ENCODE assay signal across 32 cellular contexts in the genomic region with DNA sequence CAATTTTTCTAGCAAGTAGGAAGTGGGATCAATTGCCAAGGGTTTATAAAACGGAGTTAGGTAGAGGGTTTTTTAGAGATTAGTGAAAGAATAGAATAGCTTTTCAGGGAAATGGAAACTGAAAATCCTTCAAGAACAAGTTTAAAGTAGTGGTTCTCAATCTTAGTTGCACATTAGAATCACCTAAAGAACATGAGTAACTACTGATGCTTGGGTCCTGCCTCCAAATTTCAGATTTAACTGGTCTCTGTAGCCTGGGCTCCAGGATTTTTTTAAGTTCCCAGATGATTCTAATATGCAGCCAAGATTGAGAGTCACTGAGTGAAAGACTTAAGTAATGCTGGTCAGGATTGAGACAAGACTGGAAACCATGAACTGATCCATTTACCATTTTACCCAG.
"Had no signal": no experiment of that assay in that cellular context is flagged by ENCODE, and none has a peak within 500 bp of the region (broad histone marks: within the 10 kb centered on the region; RNA-seq: fewer than 3 reads in every experiment).

No MANE protein-coding gene starts in this region.

- DNase-seq: Kasumi-1, MG63, NCI-H1048, NCI-H1092 treated with DMSO at 0.1 percent for 48 hours, NCI-H1105 treated with DMSO at 0.1 percent for 48 hours, NCI-H1417, NCI-H1436, NCI-H146, NCI-H1694, NCI-H187, NCI-H1930, NCI-H2029 treated with DMSO at 0.1 percent for 48 hours, NCI-H2081 treated with DMSO at 0.1 percent for 48 hours, NCI-H2107, NCI-H2171, NCI-H226, NCI-H446 treated with DMSO at 0.1 percent for 48 hours, NCI-H510A, NCI-H524, NCI-H526, NCI-H69, NCI-H748 treated with DMSO at 0.1 percent for 48 hours, NCI-H82, OCI-M1, PC-3, Peyer's patch, Right ventricle myocardium superior, RPMI8226, SHP77 treated with DMSO at 0.1 percent for 48 hours, SK-N-SH, SW 1271 had no signal

- H3K27ac ChIP-seq: Peyer's patch, SJSA1 had no signal

- H3K4me1 ChIP-seq: Peyer's patch, SJSA1 had no signal

- ATAC-seq: PC-3 had no signal

- H3K9ac ChIP-seq: SK-N-SH had no signal

- H3K36me3 ChIP-seq: MG63, Peyer's patch, SJSA1 had no signal

- H3K4me3 ChIP-seq: MG63, Peyer's patch, SJSA1 had no signal

- H3K9me3 ChIP-seq: MG63, Peyer's patch, SJSA1, SK-N-SH had no signal

- H3K27me3 ChIP-seq: MG63, Peyer's patch, SJSA1 had no signal

- H3K4me2 ChIP-seq: SK-N-SH had no signal
